In the genomic region with DNA sequence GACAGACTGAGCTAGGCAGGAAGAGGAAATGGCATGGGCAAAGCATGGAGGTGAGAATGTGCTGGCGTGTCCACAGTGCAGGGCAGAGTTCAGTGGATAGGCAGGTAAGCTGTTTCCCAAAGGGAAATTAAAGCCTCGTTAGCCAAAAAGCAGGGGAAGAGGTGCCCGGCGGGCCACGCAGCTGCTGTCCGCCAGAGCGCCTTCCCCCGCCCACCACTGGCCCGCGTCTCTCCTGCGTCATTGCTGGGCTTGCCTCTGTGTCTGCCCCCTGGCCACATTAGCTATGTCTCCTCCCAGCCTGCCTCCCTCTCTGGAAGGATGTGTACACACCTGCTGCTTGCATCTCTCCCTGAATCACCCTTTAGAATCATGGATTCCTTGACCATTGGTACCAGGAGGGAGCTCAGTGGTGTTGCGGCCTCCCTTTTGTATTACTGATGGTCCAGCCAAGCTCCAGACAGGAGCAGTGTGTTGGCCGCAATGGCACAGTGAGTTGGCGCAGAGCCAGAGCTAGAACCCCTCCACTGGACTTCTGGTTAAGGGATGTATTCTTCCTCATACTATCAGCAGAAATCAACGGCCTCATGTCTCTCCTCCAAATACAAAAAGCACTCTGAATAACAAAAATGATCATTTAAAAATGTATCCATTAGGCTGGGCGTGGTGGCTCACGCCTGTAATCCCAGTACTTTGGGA, we compare ENCODE assay signal across 1 cellular context.
A peak's percentile ranks its signal among the peaks of the same experiment; 100 is the strongest.
TF ChIP-seq lines count a peak whose summit lies in the region.

No MANE protein-coding gene starts in this region.

TF ChIP-seq in HepG2, 621 proteins besides CTCF, POLR2A, EP300 and RAD21 (continued from another document):
- TF ChIP-seq ZNF687 (CRISPR knock-in tag; IDR thresholded peaks at IDR 0.05): peak; percentile 75
- TF ChIP-seq ZKSCAN5 (CRISPR knock-in tag; IDR thresholded peaks at IDR 0.05): 0 out of 2 replicates have a peak, but pooled peaks have one; percentile 80
- TF ChIP-seq ZNF598 (CRISPR knock-in tag; IDR thresholded peaks at IDR 0.05; ENCODE audit: borderline replicate concordance): no peak
- peak; percentile 12; the same call in 1 of the 2 replicates for TF ChIP-seq ZBTB38 (CRISPR knock-in tag; IDR thresholded peaks at IDR 0.05)
- no peak for TF ChIP-seq ESRRA (CRISPR knock-in tag; IDR thresholded peaks at IDR 0.05; ENCODE audit: low read depth)
- TF ChIP-seq IKZF5 (CRISPR knock-in tag; IDR thresholded peaks at IDR 0.05): no peak
- TF ChIP-seq CC2D1A (CRISPR knock-in tag; IDR thresholded peaks at IDR 0.05): no peak
- TF ChIP-seq, protein P1, sequence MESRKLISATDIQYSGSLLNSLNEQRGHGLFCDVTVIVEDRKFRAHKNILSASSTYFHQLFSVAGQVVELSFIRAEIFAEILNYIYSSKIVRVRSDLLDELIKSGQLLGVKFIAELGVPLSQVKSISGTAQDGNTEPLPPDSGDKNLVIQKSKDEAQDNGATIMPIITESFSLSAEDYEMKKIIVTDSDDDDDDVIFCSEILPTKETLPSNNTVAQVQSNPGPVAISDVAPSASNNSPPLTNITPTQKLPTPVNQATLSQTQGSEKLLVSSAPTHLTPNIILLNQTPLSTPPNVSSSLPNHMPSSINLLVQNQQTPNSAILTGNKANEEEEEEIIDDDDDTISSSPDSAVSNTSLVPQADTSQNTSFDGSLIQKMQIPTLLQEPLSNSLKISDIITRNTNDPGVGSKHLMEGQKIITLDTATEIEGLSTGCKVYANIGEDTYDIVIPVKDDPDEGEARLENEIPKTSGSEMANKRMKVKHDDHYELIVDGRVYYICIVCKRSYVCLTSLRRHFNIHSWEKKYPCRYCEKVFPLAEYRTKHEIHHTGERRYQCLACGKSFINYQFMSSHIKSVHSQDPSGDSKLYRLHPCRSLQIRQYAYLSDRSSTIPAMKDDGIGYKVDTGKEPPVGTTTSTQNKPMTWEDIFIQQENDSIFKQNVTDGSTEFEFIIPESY (CRISPR knock-in tag; IDR thresholded peaks at IDR 0.05): 0 out of 2 replicates have a peak, but pooled peaks have one; percentile 36
- 0 out of 2 replicates have a peak, but pooled peaks have one; percentile 14 for TF ChIP-seq MYC (CRISPR knock-in tag; IDR thresholded peaks at IDR 0.05; ENCODE audit: borderline replicate concordance)
- no peak for TF ChIP-seq ZNF816 (CRISPR knock-in tag; IDR thresholded peaks at IDR 0.05; ENCODE audit: borderline replicate concordance)
